In the genomic region with DNA sequence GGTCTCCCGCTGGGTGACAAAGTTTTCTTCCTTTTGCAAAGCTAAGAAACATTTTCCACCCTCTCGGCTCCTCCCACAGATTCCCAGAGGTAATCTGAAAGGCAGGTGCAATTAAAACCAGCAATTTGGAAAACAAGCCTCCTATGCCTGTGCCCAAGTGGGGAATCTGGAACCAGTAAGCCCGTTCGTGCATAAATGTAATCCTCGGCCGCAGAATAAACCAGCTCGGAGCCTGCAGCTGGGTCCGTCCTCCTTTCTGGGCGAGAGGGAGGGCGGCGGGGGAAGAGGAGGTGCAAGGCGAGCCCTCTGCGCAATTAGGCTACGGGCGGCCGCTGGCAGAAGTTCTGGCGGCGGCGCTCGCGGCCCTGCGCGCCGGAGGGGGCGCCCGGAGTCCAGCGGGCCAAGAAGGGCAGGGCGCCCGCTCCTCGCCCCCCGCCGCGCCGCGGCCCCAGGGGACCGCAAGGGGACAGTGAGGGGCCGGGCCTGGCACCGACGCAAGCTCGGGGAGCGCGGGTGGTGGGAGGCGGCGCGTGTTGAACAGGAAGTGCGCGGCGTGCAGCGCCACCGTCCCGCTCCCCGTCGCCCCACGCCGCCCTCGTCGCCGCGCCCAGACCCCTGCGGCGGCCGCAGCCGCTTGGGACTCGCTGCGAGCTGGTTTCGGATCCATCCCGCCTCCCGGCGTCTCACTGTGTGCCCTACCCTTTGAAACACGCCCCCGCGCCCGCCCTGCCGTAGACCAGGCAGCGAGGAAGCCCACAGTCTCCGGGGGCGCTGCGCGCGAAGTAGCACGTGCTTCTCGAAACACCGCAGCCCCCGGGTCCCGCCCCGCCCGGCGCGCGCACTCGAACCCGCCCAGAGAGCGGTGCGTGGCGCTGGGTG, we compare ENCODE assay signal across 8 cellular contexts. TPM values are rescaled to one million over a fixed set of nuclear protein-coding genes. Genes with fewer than 3 reads are reported as not detected.
A peak's percentile ranks its signal among the peaks of the same experiment; 100 is the strongest.
DNase-seq lines count a peak whose midpoint lies in the region; ATAC-seq and TF ChIP-seq lines count a peak whose summit lies in the region.

A gene (minus strand): TSS at position 217 of the 879 bp plus-strand sequence. CDS start 495 bp downstream, outside the sequence.

- no peaks in the 10 kb centered on the region for H3K27me3 Mint-ChIP-seq in activated naive CD8-positive, alpha-beta T cell treated with anti-CD3 and anti-CD28 coated beads, Interleukin-2, amount 50 U/mL, for 24 hours

- peak; percentile 36 for TF ChIP-seq CTCF in left ventricle myocardium inferior (IDR thresholded peaks at IDR 0.05; ENCODE audit: borderline replicate concordance)

- H3K9me3 ChIP-seq in BLaER1 (no peaks in the 10 kb centered on the region), HUES6 (ENCODE audit: control insufficient read depth, insufficient read depth, low read depth, low read length) (no peaks in the 10 kb centered on the region), left ventricle myocardium inferior (replicated peaks) (no peaks in the 10 kb centered on the region)

- H3K27ac Mint-ChIP-seq in activated naive CD8-positive, alpha-beta T cell treated with anti-CD3 and anti-CD28 coated beads, Interleukin-2, amount 50 U/mL, for 24 hours, result peak within 1 kb of the TSS; percentile 77

- peaks cover 28% of the 10 kb centered on the region for H3K4me1 Mint-ChIP-seq in activated naive CD8-positive, alpha-beta T cell treated with anti-CD3 and anti-CD28 coated beads, Interleukin-2, amount 50 U/mL, for 24 hours

- intact Hi-C loops in left ventricle myocardium inferior (cut with micrococcal nuclease), result no loop called here

- H3K4me3 ChIP-seq in BLaER1, result peak within 1 kb of the TSS; percentile 83
- H3K4me3 ChIP-seq in HUES6 (ENCODE audit: low read depth, low read length), result peak within 1 kb of the TSS; percentile 89
- H3K4me3 ChIP-seq in left ventricle myocardium inferior, result peak within 1 kb of the TSS; percentile 94
- H3K4me3 ChIP-seq in urinary bladder (ENCODE audit: low read depth, low read length), result peak within 1 kb of the TSS; percentile 90

- peak; percentile 76 for DNase-seq in activated naive CD8-positive, alpha-beta T cell treated with anti-CD3 and anti-CD28 coated beads, Interleukin-2, amount 50 U/mL, for 24 hours
- DNase-seq in left ventricle myocardium inferior (peak; percentile 80), putamen (ENCODE audit: low spot score) (peak; percentile 42)

- peak within 1 kb of the TSS; percentile 80 for H3K9ac ChIP-seq in BLaER1
- H3K9ac ChIP-seq in HUES6 (ENCODE audit: low read length), result peak within 1 kb of the TSS; percentile 53

- peak within 1 kb of the TSS; percentile 81 for H3K27ac ChIP-seq in BLaER1
- no peak within 1 kb of the TSS for H3K27ac ChIP-seq in HUES6 (ENCODE audit: low read depth, low read length)
- peak within 1 kb of the TSS; percentile 94 for H3K27ac ChIP-seq in left ventricle myocardium inferior (replicated peaks)
- peak within 1 kb of the TSS; percentile 73 for H3K27ac ChIP-seq in urinary bladder (ENCODE audit: low read depth)

- no peaks in the 10 kb centered on the region for H3K27me3 ChIP-seq in BLaER1
- H3K27me3 ChIP-seq in HUES6 (ENCODE audit: control insufficient read depth, insufficient read depth, low read length), result peaks cover 62% of the 10 kb centered on the region
- peaks cover 26% of the 10 kb centered on the region for H3K27me3 ChIP-seq in left ventricle myocardium inferior (ENCODE audit: low read depth)

- H3K36me3 Mint-ChIP-seq in activated naive CD8-positive, alpha-beta T cell treated with anti-CD3 and anti-CD28 coated beads, Interleukin-2, amount 50 U/mL, for 24 hours (ENCODE audit: low read depth), result no peaks in the 10 kb centered on the region

- ATAC-seq in GM19397 (IDR thresholded peaks at IDR 0.05; ENCODE audit: unreplicated experiment), result peak; percentile 73
- peak; percentile 26 for ATAC-seq in SK-N-SH treated with all-trans-retinoic acid at 6 μM for 48 hours
- ATAC-seq in activated naive CD8-positive, alpha-beta T cell treated with anti-CD3 and anti-CD28 coated beads, Interleukin-2, amount 50 U/mL, for 24 hours, result peak; percentile 45

- H3K9me3 Mint-ChIP-seq in activated naive CD8-positive, alpha-beta T cell treated with anti-CD3 and anti-CD28 coated beads, Interleukin-2, amount 50 U/mL, for 24 hours, result no peaks in the 10 kb centered on the region

- H3K36me3 ChIP-seq in BLaER1 (no peaks in the 10 kb centered on the region), HUES6 (ENCODE audit: control insufficient read depth, insufficient read depth, low read length) (no peaks in the 10 kb centered on the region), left ventricle myocardium inferior (no peaks in the 10 kb centered on the region), urinary bladder (ENCODE audit: insufficient read depth) (no peaks in the 10 kb centered on the region)

- H3K4me2 ChIP-seq in BLaER1, result peak within 1 kb of the TSS; percentile 88

- H3K4me3 Mint-ChIP-seq in activated naive CD8-positive, alpha-beta T cell treated with anti-CD3 and anti-CD28 coated beads, Interleukin-2, amount 50 U/mL, for 24 hours, result peak within 1 kb of the TSS; percentile 89

- H3K4me1 ChIP-seq in BLaER1, result peaks cover 18% of the 10 kb centered on the region
- H3K4me1 ChIP-seq in HUES6 (ENCODE audit: control insufficient read depth, insufficient read depth, low read length), result peaks cover 10% of the 10 kb centered on the region
- H3K4me1 ChIP-seq in left ventricle myocardium inferior, result peaks cover 55% of the 10 kb centered on the region
- H3K4me1 ChIP-seq in urinary bladder (ENCODE audit: insufficient read depth), result no peaks in the 10 kb centered on the region

- H4K20me1 ChIP-seq in BLaER1, result peaks cover 15% of the 10 kb centered on the region

- WGBS in urinary bladder, result under 1% methylated on average over 95 of the region's 95 CpGs

TF ChIP-seq in SK-N-SH treated with all-trans-retinoic acid at 6 μM for 48 hours, 23 proteins besides CTCF, POLR2A, EP300 and RAD21:
- no peak for TF ChIP-seq RARB (CRISPR knock-in tag; IDR thresholded peaks at IDR 0.05)
- TF ChIP-seq, protein P1, sequence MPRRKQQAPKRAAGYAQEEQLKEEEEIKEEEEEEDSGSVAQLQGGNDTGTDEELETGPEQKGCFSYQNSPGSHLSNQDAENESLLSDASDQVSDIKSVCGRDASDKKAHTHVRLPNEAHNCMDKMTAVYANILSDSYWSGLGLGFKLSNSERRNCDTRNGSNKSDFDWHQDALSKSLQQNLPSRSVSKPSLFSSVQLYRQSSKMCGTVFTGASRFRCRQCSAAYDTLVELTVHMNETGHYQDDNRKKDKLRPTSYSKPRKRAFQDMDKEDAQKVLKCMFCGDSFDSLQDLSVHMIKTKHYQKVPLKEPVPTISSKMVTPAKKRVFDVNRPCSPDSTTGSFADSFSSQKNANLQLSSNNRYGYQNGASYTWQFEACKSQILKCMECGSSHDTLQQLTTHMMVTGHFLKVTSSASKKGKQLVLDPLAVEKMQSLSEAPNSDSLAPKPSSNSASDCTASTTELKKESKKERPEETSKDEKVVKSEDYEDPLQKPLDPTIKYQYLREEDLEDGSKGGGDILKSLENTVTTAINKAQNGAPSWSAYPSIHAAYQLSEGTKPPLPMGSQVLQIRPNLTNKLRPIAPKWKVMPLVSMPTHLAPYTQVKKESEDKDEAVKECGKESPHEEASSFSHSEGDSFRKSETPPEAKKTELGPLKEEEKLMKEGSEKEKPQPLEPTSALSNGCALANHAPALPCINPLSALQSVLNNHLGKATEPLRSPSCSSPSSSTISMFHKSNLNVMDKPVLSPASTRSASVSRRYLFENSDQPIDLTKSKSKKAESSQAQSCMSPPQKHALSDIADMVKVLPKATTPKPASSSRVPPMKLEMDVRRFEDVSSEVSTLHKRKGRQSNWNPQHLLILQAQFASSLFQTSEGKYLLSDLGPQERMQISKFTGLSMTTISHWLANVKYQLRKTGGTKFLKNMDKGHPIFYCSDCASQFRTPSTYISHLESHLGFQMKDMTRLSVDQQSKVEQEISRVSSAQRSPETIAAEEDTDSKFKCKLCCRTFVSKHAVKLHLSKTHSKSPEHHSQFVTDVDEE (CRISPR knock-in tag; IDR thresholded peaks at IDR 0.05), result 0 out of 2 replicates have a peak, but pooled peaks have one; percentile 21

RNA-seq across cellular contexts. Expression of the gene that starts here (rescaled TPM):
- total RNA-seq in left ventricle myocardium inferior (130 TPM), urinary bladder (37.9 TPM)
- polyA plus RNA-seq in urinary bladder, result 71.6 TPM
